In genomic region chr1:7348073-7348472, GRCh38 we compare ENCODE assay signal across 24 cellular contexts.
"Had no signal": no experiment of that assay in that cellular context is flagged by ENCODE, and none has a peak within 500 bp of the region (broad histone marks: within the 10 kb centered on the region; RNA-seq: fewer than 3 reads in every experiment).

No MANE protein-coding gene starts in this region.

- ATAC-seq: activated CD8-positive, alpha-beta memory T cell treated with anti-CD3 and anti-CD28 coated beads, Interleukin-2, amount 10 ng/mL, durations not matched to agents 7 days and 5 days; activated CD8-positive, alpha-beta T cell treated with anti-CD3 and anti-CD28 coated beads, Interleukin-2, amount 10 ng/mL, durations not matched to agents 7 days and 5 days; activated naive CD8-positive, alpha-beta T cell treated with anti-CD3 and anti-CD28 coated beads, Interleukin-2, amount 50 U/mL, for 24 hours; body of pancreas; gastroesophageal sphincter had no signal

- H3K9me3 Mint-ChIP-seq: activated CD4-positive, alpha-beta memory T cell treated with anti-CD3 and anti-CD28 coated beads for 36 hours; activated CD4-positive, alpha-beta T cell treated with anti-CD3 and anti-CD28 coated beads, Interleukin-2, amount 10 ng/mL, durations not matched to agents 24 days and 14 days; activated naive CD4-positive, alpha-beta T cell treated with anti-CD3 and anti-CD28 coated beads for 36 hours; activated naive CD4-positive, alpha-beta T cell treated with anti-CD3 and anti-CD28 coated beads, Interleukin-2, amount 50 U/mL, for 24 hours; activated naive CD8-positive, alpha-beta T cell treated with anti-CD3 and anti-CD28 coated beads for 36 hours; activated naive CD8-positive, alpha-beta T cell treated with anti-CD3 and anti-CD28 coated beads, Interleukin-2, amount 50 U/mL, for 24 hours; activated T-helper 1 cell treated with anti-CD3 and anti-CD28 coated beads, Interleukin-12 subunit alpha, Interleukin-12 subunit beta, Interleukin-2, Interleukin-4 antibody, amounts not matched to agents 30 ng/mL and 10 ng/mL and 1 ng/mL, durations not matched to agents 14 hours and 24 hours and 36 hours; activated T-helper 2 cell treated with anti-CD3 and anti-CD28 coated beads, Interferon-gamma antibody, Interleukin-2, Interleukin-4, amounts not matched to agents 10 μg/mL and 5 μg/mL and 100 μg/mL, durations not matched to agents 14 hours and 24 hours and 36 hours had no signal

- H3K27me3 Mint-ChIP-seq: activated CD4-positive, alpha-beta memory T cell treated with anti-CD3 and anti-CD28 coated beads for 36 hours; activated CD4-positive, alpha-beta T cell treated with anti-CD3 and anti-CD28 coated beads, Interleukin-2, amount 10 ng/mL, durations not matched to agents 24 days and 14 days; activated CD8-positive, alpha-beta memory T cell treated with anti-CD3 and anti-CD28 coated beads, Interleukin-2, amount 10 ng/mL, durations not matched to agents 7 days and 5 days; activated naive CD4-positive, alpha-beta T cell treated with anti-CD3 and anti-CD28 coated beads, Interleukin-2, amount 50 U/mL, for 24 hours; activated naive CD8-positive, alpha-beta T cell treated with anti-CD3 and anti-CD28 coated beads for 36 hours; activated naive CD8-positive, alpha-beta T cell treated with anti-CD3 and anti-CD28 coated beads, Interleukin-2, amount 50 U/mL, for 24 hours had no signal

- H3K4me3 ChIP-seq: adrenal gland, body of pancreas, colonic mucosa, esophagus squamous epithelium, gastroesophageal sphincter had no signal

- H3K36me3 Mint-ChIP-seq: activated CD4-positive, alpha-beta memory T cell treated with anti-CD3 and anti-CD28 coated beads for 36 hours; activated CD8-positive, alpha-beta memory T cell treated with anti-CD3 and anti-CD28 coated beads, Interleukin-2, amount 10 ng/mL, durations not matched to agents 7 days and 5 days; activated naive CD4-positive, alpha-beta T cell treated with anti-CD3 and anti-CD28 coated beads, Interleukin-2, amount 50 U/mL, for 24 hours; activated naive CD8-positive, alpha-beta T cell treated with anti-CD3 and anti-CD28 coated beads for 36 hours had no signal

- H3K4me1 ChIP-seq: adrenal gland, body of pancreas, colonic mucosa, esophagus squamous epithelium, gastroesophageal sphincter had no signal

- H3K9me3 ChIP-seq: adrenal gland, body of pancreas, colonic mucosa, esophagus squamous epithelium, gastroesophageal sphincter had no signal

- H3K4me1 Mint-ChIP-seq: activated CD4-positive, alpha-beta T cell treated with anti-CD3 and anti-CD28 coated beads, Interleukin-2, amount 10 ng/mL, durations not matched to agents 24 days and 14 days; activated CD8-positive, alpha-beta memory T cell treated with anti-CD3 and anti-CD28 coated beads, Interleukin-2, amount 10 ng/mL, durations not matched to agents 7 days and 5 days; activated naive CD4-positive, alpha-beta T cell treated with anti-CD3 and anti-CD28 coated beads, Interleukin-2, amount 50 U/mL, for 24 hours; activated naive CD8-positive, alpha-beta T cell treated with anti-CD3 and anti-CD28 coated beads for 36 hours; activated naive CD8-positive, alpha-beta T cell treated with anti-CD3 and anti-CD28 coated beads, Interleukin-2, amount 50 U/mL, for 24 hours had no signal

- H3K27me3 ChIP-seq: adrenal gland, body of pancreas, colonic mucosa, gastroesophageal sphincter had no signal

- H3K36me3 ChIP-seq: adrenal gland, colonic mucosa, esophagus squamous epithelium, gastroesophageal sphincter had no signal

- H3K27ac Mint-ChIP-seq: activated CD4-positive, alpha-beta memory T cell treated with anti-CD3 and anti-CD28 coated beads for 36 hours; activated CD4-positive, alpha-beta T cell treated with anti-CD3 and anti-CD28 coated beads, Interleukin-2, amount 10 ng/mL, durations not matched to agents 24 days and 14 days; activated CD8-positive, alpha-beta memory T cell treated with anti-CD3 and anti-CD28 coated beads, Interleukin-2, amount 10 ng/mL, durations not matched to agents 7 days and 5 days; activated CD8-positive, alpha-beta T cell treated with anti-CD3 and anti-CD28 coated beads, Interleukin-2, amount 10 ng/mL, durations not matched to agents 7 days and 5 days; activated naive CD4-positive, alpha-beta T cell treated with anti-CD3 and anti-CD28 coated beads for 36 hours; activated naive CD4-positive, alpha-beta T cell treated with anti-CD3 and anti-CD28 coated beads, Interleukin-2, amount 50 U/mL, for 24 hours; activated naive CD8-positive, alpha-beta T cell treated with anti-CD3 and anti-CD28 coated beads for 36 hours; activated naive CD8-positive, alpha-beta T cell treated with anti-CD3 and anti-CD28 coated beads, Interleukin-2, amount 50 U/mL, for 24 hours; activated T-helper 1 cell treated with anti-CD3 and anti-CD28 coated beads, Interleukin-12 subunit alpha, Interleukin-12 subunit beta, Interleukin-2, Interleukin-4 antibody, amounts not matched to agents 30 ng/mL and 10 ng/mL and 1 ng/mL, durations not matched to agents 14 hours and 24 hours and 36 hours; activated T-helper 2 cell treated with anti-CD3 and anti-CD28 coated beads, Interferon-gamma antibody, Interleukin-2, Interleukin-4, amounts not matched to agents 10 μg/mL and 5 μg/mL and 100 μg/mL, durations not matched to agents 14 hours and 24 hours and 36 hours had no signal

- H3K27ac ChIP-seq: adrenal gland, body of pancreas, colonic mucosa, epithelial cell of prostate, esophagus squamous epithelium, gastroesophageal sphincter had no signal

- DNase-seq: activated CD4-positive, alpha-beta memory T cell treated with anti-CD3 and anti-CD28 coated beads for 36 hours; activated CD4-positive, alpha-beta T cell treated with anti-CD3 and anti-CD28 coated beads, Interleukin-2, amount 10 ng/mL, durations not matched to agents 24 days and 14 days; activated CD8-positive, alpha-beta memory T cell treated with anti-CD3 and anti-CD28 coated beads, Interleukin-2, amount 10 ng/mL, durations not matched to agents 7 days and 5 days; activated CD8-positive, alpha-beta memory T cell treated with anti-CD3 and anti-CD28 coated beads, Interleukin-2, amount 50 U/mL, for 4 hours; activated CD8-positive, alpha-beta T cell treated with anti-CD3 and anti-CD28 coated beads, Interleukin-2, amount 10 ng/mL, durations not matched to agents 7 days and 5 days; activated naive CD4-positive, alpha-beta T cell treated with anti-CD3 and anti-CD28 coated beads for 36 hours; activated naive CD8-positive, alpha-beta T cell treated with anti-CD3 and anti-CD28 coated beads for 36 hours; activated naive CD8-positive, alpha-beta T cell treated with anti-CD3 and anti-CD28 coated beads, Interleukin-2, amount 50 U/mL, for 24 hours; activated T-cell treated with anti-CD3 and anti-CD28 coated beads, Interleukin-2, amount 50 U/mL, for 1 hour; activated T-cell treated with anti-CD3 and anti-CD28 coated beads, Interleukin-2, amount 50 U/mL, for 48 hours; adrenal gland; caudate nucleus; cerebellar nuclear complex; colonic mucosa; effector CD8-positive, alpha-beta T cell; esophagus squamous epithelium; foreskin melanocyte; T-helper 2 cell had no signal

- H3K4me3 Mint-ChIP-seq: activated CD4-positive, alpha-beta memory T cell treated with anti-CD3 and anti-CD28 coated beads for 36 hours; activated CD4-positive, alpha-beta T cell treated with anti-CD3 and anti-CD28 coated beads, Interleukin-2, amount 10 ng/mL, durations not matched to agents 24 days and 14 days; activated CD8-positive, alpha-beta memory T cell treated with anti-CD3 and anti-CD28 coated beads, Interleukin-2, amount 10 ng/mL, durations not matched to agents 7 days and 5 days; activated CD8-positive, alpha-beta T cell treated with anti-CD3 and anti-CD28 coated beads, Interleukin-2, amount 10 ng/mL, durations not matched to agents 7 days and 5 days; activated naive CD4-positive, alpha-beta T cell treated with anti-CD3 and anti-CD28 coated beads for 36 hours; activated naive CD4-positive, alpha-beta T cell treated with anti-CD3 and anti-CD28 coated beads, Interleukin-2, amount 50 U/mL, for 24 hours; activated naive CD8-positive, alpha-beta T cell treated with anti-CD3 and anti-CD28 coated beads for 36 hours; activated naive CD8-positive, alpha-beta T cell treated with anti-CD3 and anti-CD28 coated beads, Interleukin-2, amount 50 U/mL, for 24 hours; activated T-helper 1 cell treated with anti-CD3 and anti-CD28 coated beads, Interleukin-12 subunit alpha, Interleukin-12 subunit beta, Interleukin-2, Interleukin-4 antibody, amounts not matched to agents 30 ng/mL and 10 ng/mL and 1 ng/mL, durations not matched to agents 14 hours and 24 hours and 36 hours had no signal
